18 cellular contexts compared by ENCODE assay signal in the genomic region with DNA sequence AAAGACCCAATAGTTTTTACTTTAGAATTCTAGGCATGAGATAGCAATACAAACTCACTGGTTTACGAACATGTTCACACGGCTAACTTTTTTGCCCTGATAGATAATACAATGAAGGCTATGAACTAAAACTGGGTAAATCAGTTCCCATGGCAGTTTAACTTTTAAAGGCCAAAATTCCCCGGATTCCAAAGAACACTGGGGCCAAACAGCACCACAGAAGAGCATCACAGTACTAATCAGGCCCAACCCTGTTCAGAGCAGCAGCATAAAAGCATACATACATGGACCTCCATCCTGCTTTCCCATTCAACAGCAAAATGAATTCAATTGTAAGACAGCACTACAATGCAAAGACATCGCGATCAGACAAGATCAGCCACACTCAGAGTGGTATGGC.
"Had no signal": no experiment of that assay in that cellular context is flagged by ENCODE, and none has a peak within 500 bp of the region (broad histone marks: within the 10 kb centered on the region; RNA-seq: fewer than 3 reads in every experiment).

No MANE protein-coding gene starts in this region.

- H3K4me1 ChIP-seq: left lung had no signal

- H3K4me3 ChIP-seq: esophagus muscularis mucosa, left lung, mucosa of descending colon, ovary, sigmoid colon had no signal

- H3K27ac ChIP-seq: brain microvascular endothelial cell, esophagus muscularis mucosa, left lung, ovary, sigmoid colon had no signal

- DNase-seq: activated CD4-positive, alpha-beta T cell treated with anti-CD3 and anti-CD28 coated beads for 48 hours; activated CD8-positive, alpha-beta memory T cell treated with anti-CD3 and anti-CD28 coated beads, Interleukin-2, amount 50 U/mL, for 4 hours; activated CD8-positive, alpha-beta T cell treated with anti-CD3 and anti-CD28 coated beads, Interleukin-2, amount 10 ng/mL, durations not matched to agents 7 days and 5 days; activated gamma-delta T cell; activated T-cell treated with anti-CD3 and anti-CD28 coated beads, Interleukin-2, amount 50 U/mL, for 48 hours; brain microvascular endothelial cell; cortex of kidney; effector CD4-positive, alpha-beta T cell; hippocampal formation; left lung; mucosa of descending colon; naive thymus-derived CD8-positive, alpha-beta T cell; ovary; sigmoid colon; T-helper 17 cell had no signal

- H3K27ac Mint-ChIP-seq: activated CD8-positive, alpha-beta T cell treated with anti-CD3 and anti-CD28 coated beads, Interleukin-2, amount 10 ng/mL, durations not matched to agents 7 days and 5 days; activated naive CD4-positive, alpha-beta T cell treated with anti-CD3 and anti-CD28 coated beads, Interleukin-2, amount 50 U/mL, for 72 hours; naive thymus-derived CD8-positive, alpha-beta T cell; stimulated activated effector memory CD8-positive, alpha-beta T cell treated with anti-CD3 and anti-CD28 coated beads, Interleukin-12 subunit alpha, Interleukin-12 subunit beta, amount 100 ng/mL, for 72 hours; T-helper 17 cell had no signal

- ATAC-seq: activated CD8-positive, alpha-beta T cell treated with anti-CD3 and anti-CD28 coated beads, Interleukin-2, amount 10 ng/mL, durations not matched to agents 7 days and 5 days; activated naive CD4-positive, alpha-beta T cell treated with anti-CD3 and anti-CD28 coated beads, Interleukin-2, amount 50 U/mL, for 72 hours; left lung; mucosa of descending colon; naive thymus-derived CD8-positive, alpha-beta T cell; stimulated activated effector memory CD8-positive, alpha-beta T cell treated with anti-CD3 and anti-CD28 coated beads, Interleukin-12 subunit alpha, Interleukin-12 subunit beta, amount 100 ng/mL, for 72 hours; T-helper 17 cell had no signal

- H3K27me3 ChIP-seq: brain microvascular endothelial cell, esophagus muscularis mucosa, left lung, ovary, sigmoid colon had no signal

- H3K36me3 ChIP-seq: brain microvascular endothelial cell, esophagus muscularis mucosa, left lung, ovary, sigmoid colon had no signal

- H3K27me3 Mint-ChIP-seq: T-helper 17 cell had no signal

- H3K9me3 ChIP-seq: esophagus muscularis mucosa, ovary had no signal

- H3K4me3 Mint-ChIP-seq: activated CD8-positive, alpha-beta T cell treated with anti-CD3 and anti-CD28 coated beads, Interleukin-2, amount 10 ng/mL, durations not matched to agents 7 days and 5 days; naive thymus-derived CD8-positive, alpha-beta T cell; stimulated activated effector memory CD8-positive, alpha-beta T cell treated with anti-CD3 and anti-CD28 coated beads, Interleukin-12 subunit alpha, Interleukin-12 subunit beta, amount 100 ng/mL, for 72 hours; T-helper 17 cell had no signal

- H3K36me3 Mint-ChIP-seq: activated naive CD4-positive, alpha-beta T cell treated with anti-CD3 and anti-CD28 coated beads, Interleukin-2, amount 50 U/mL, for 72 hours; stimulated activated effector memory CD8-positive, alpha-beta T cell treated with anti-CD3 and anti-CD28 coated beads, Interleukin-12 subunit alpha, Interleukin-12 subunit beta, amount 100 ng/mL, for 72 hours had no signal

- H3K4me1 Mint-ChIP-seq: naive thymus-derived CD8-positive, alpha-beta T cell; stimulated activated effector memory CD8-positive, alpha-beta T cell treated with anti-CD3 and anti-CD28 coated beads, Interleukin-12 subunit alpha, Interleukin-12 subunit beta, amount 100 ng/mL, for 72 hours; T-helper 17 cell had no signal
